ENCODE assay signal across 9 cellular contexts in the genomic region with DNA sequence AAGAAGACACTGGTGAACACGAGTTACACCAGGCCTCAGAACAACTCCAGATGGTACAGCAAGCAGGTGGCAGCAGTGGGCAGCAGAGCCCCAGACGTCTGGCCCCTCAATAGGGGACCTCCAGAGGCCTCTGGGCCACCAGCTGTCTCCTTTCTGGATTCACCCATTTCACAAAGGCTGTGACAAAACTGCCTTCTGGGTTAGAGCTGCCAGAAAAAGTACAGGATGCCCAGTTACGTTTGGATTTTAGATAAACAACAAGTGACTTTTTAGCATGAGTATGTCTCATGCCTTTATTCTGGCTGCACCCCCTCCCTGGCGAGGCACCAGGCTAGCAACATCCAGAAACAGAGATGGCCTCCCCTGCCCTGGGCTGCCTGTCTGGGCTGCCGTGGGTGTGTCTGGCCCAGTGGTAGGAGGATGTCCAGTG. TPM values are rescaled to one million over a fixed set of nuclear protein-coding genes. Genes with fewer than 3 reads are reported as not detected.
DNase-seq lines count a peak whose midpoint lies in the region; ATAC-seq and TF ChIP-seq lines count a peak whose summit lies in the region.
"Had no signal": no experiment of that assay in that cellular context is flagged by ENCODE, and none has a peak within 500 bp of the region (broad histone marks: within the 10 kb centered on the region; RNA-seq: fewer than 3 reads in every experiment).

No MANE protein-coding gene starts in this region.

- peaks cover 91% of the 10 kb centered on the region for H3K4me1 ChIP-seq in CD8-positive, alpha-beta T cell (ENCODE audit: insufficient read depth, low read length)
- H3K4me1 ChIP-seq in rectal smooth muscle tissue (ENCODE audit: control insufficient read depth, insufficient read depth, low read length), result peaks cover 52% of the 10 kb centered on the region

- peaks cover 97% of the 10 kb centered on the region for H3K4me1 Mint-ChIP-seq in CD8-positive, alpha-beta T cell (ENCODE audit: low read depth)

- POLR2A ChIA-PET in CD8-positive, alpha-beta T cell (lab: Charles Lee), result interaction anchor here (1.3 to 1.4 kb wide), 3 partner anchors 8 to 32 kb away, joined by 3 read pairs; no protein-coding TSS in a partner anchor

- H3K36me3 ChIP-seq in CD8-positive, alpha-beta T cell (ENCODE audit: insufficient read depth, low read length), result peaks cover 2% of the 10 kb centered on the region
- no peaks in the 10 kb centered on the region for H3K36me3 ChIP-seq in rectal smooth muscle tissue (ENCODE audit: control insufficient read depth, insufficient read depth, low read length)

- no peak for TF ChIP-seq CTCF in CD8-positive, alpha-beta T cell (IDR thresholded peaks at IDR 0.05)
- peak; percentile 14 for TF ChIP-seq CTCF in choroid plexus epithelial cell (conservative IDR thresholded peaks at IDR 0.05; ENCODE audit: low read depth, low read length)

- peak; percentile 3 for ATAC-seq in CD8-positive, alpha-beta T cell
- no peak for ATAC-seq in HG03139 (IDR thresholded peaks at IDR 0.05; ENCODE audit: unreplicated experiment)

- no peaks in the 10 kb centered on the region for H3K27me3 Mint-ChIP-seq in CD8-positive, alpha-beta T cell (ENCODE audit: low read depth)

- intact Hi-C loops in CD8-positive, alpha-beta T cell (cut with DNase I, micrococcal nuclease), result no loop called here

- peak overlapping the region; percentile 66 for H3K4me3 Mint-ChIP-seq in CD8-positive, alpha-beta T cell

- peaks cover 2% of the 10 kb centered on the region for H3K9me3 ChIP-seq in CD8-positive, alpha-beta T cell (ENCODE audit: low read length)

- no peak overlapping the region for H3K9ac ChIP-seq in rectal smooth muscle tissue (ENCODE audit: low read length)

- H3K36me3 Mint-ChIP-seq in CD8-positive, alpha-beta T cell, result peaks cover 62% of the 10 kb centered on the region

- H3K27ac ChIP-seq in CD8-positive, alpha-beta T cell (ENCODE audit: low read depth, low read length), result peak overlapping the region; percentile 31
- peak overlapping the region; percentile 71 for H3K27ac ChIP-seq in rectal smooth muscle tissue (ENCODE audit: low read depth, low read length)

- no peaks in the 10 kb centered on the region for H3K9me3 Mint-ChIP-seq in CD8-positive, alpha-beta T cell

- CTCF ChIA-PET in CD8-positive, alpha-beta T cell (lab: Charles Lee), result interaction anchor here (0.6 to 1.5 kb wide), 5 partner anchors 8 to 119 kb away, joined by 3 to 8 read pairs (median 4); no protein-coding TSS in a partner anchor

- no peaks in the 10 kb centered on the region for H3K27me3 ChIP-seq in CD8-positive, alpha-beta T cell (ENCODE audit: insufficient read depth, low read length)
- no peaks in the 10 kb centered on the region for H3K27me3 ChIP-seq in rectal smooth muscle tissue (ENCODE audit: control insufficient read depth, insufficient read depth, low read length)

- H3K4me3 ChIP-seq in CD8-positive, alpha-beta T cell (ENCODE audit: low read depth, low read length), result no peak overlapping the region
- H3K4me3 ChIP-seq in choroid plexus epithelial cell (ENCODE audit: low read depth, low read length) (no peak overlapping the region), rectal smooth muscle tissue (ENCODE audit: low read length) (no peak overlapping the region)

- peak in 1 of 7 experiments; percentile 44 for DNase-seq in CD8-positive, alpha-beta T cell
- DNase-seq in NCI-H69 (lab: John Stamatoyannopoulos, UW) (peak; percentile 92), choroid plexus epithelial cell (ENCODE audit: low read depth) (no peak), NCI-H1436 (lab: John Stamatoyannopoulos, UW) (no peak), SIG-M5 treated with dmso at 0.1 percent for 504 hours (lab: John Stamatoyannopoulos, UW; ENCODE audit: unreplicated experiment) (no peak)
- DNase-seq in stimulated activated CD4-positive, alpha-beta T cell treated with anti-CD3 and anti-CD28 coated beads, Interleukin-15, amount 100 ng/mL, for 24 hours, result no peak
- DNase-seq: activated CD8-positive, alpha-beta memory T cell treated with anti-CD3 and anti-CD28 coated beads, Interleukin-2, amount 50 U/mL, for 48 hours had no signal

- H3K27ac Mint-ChIP-seq in CD8-positive, alpha-beta T cell, result peak overlapping the region; percentile 93

RNA-seq across cellular contexts. Expression of a gene that starts 30.1 kb away (rescaled TPM):
- total RNA-seq in CD8-positive, alpha-beta T cell, result 100 to 1,000 TPM; 504 to 516 TPM
